Comparison of ENCODE assay signal across 15 cellular contexts in genomic region chr4:95355021-95355420, GRCh38.
DNase-seq lines count a peak whose midpoint lies in the region; TF ChIP-seq lines count a peak whose summit lies in the region.
"Had no signal": no experiment of that assay in that cellular context is flagged by ENCODE, and none has a peak within 500 bp of the region (broad histone marks: within the 10 kb centered on the region; RNA-seq: fewer than 3 reads in every experiment).

No MANE protein-coding gene starts in this region.

- no peaks in the 10 kb centered on the region for H3K27me3 ChIP-seq in breast epithelium
- no peaks in the 10 kb centered on the region for H3K27me3 ChIP-seq in SJCRH30
- H3K27me3 ChIP-seq: BLaER1 had no signal

- H3K4me1 ChIP-seq in breast epithelium (no peaks in the 10 kb centered on the region), SJCRH30 (no peaks in the 10 kb centered on the region)
- H3K4me1 ChIP-seq: BLaER1 had no signal

- DNase-seq in amniotic epithelial cell (ENCODE audit: low read depth) (peak; percentile 46), fibroblast of the aortic adventitia (ENCODE audit: low read depth) (peak; percentile 3), non-pigmented ciliary epithelial cell (ENCODE audit: low read depth) (peak; percentile 8), GM13976 (ENCODE audit: low spot score) (no peak), breast epithelium (ENCODE audit: low spot score in 2 of 2) (no peak), SJCRH30 (no peak)
- DNase-seq: Caco-2; CD4-positive, CD25-positive, alpha-beta regulatory T cell; CD8-positive, alpha-beta T cell; DMS153; DND-41; H9 had no signal

- intact Hi-C loops in breast epithelium (cut with DNase I; ENCODE audit: low total_unique reads) = no loop called here

- no peak for TF ChIP-seq POLR2A in breast epithelium (IDR thresholded peaks at IDR 0.05)

- H3K4me3 ChIP-seq in fibroblast of the aortic adventitia (ENCODE audit: low read depth, low read length) = no peak overlapping the region
- H3K4me3 ChIP-seq in breast epithelium = no peak overlapping the region
- H3K4me3 ChIP-seq in SJCRH30 = no peak overlapping the region
- H3K4me3 ChIP-seq: BLaER1, GM23338 had no signal

- H3K36me3 ChIP-seq in breast epithelium = no peaks in the 10 kb centered on the region
- H3K36me3 ChIP-seq in SJCRH30 = no peaks in the 10 kb centered on the region
- H3K36me3 ChIP-seq: BLaER1 had no signal

- in situ Hi-C loops in GM13976 (cut with MboI; ENCODE audit: low sequenced_read_pairs, unreplicated experiment) = no loop called here

- no peak for TF ChIP-seq CTCF in fibroblast of the aortic adventitia (IDR thresholded peaks at IDR 0.05; ENCODE audit: insufficient read depth, low read length)
- no peak for TF ChIP-seq CTCF in GM13976 (IDR thresholded peaks at IDR 0.05; ENCODE audit: borderline replicate concordance, control extremely low read depth, extremely low read depth, insufficient read depth, missing control alignments)
- no peak for TF ChIP-seq CTCF in breast epithelium (IDR thresholded peaks at IDR 0.05)

- H3K9me3 ChIP-seq in breast epithelium = no peaks in the 10 kb centered on the region
- H3K9me3 ChIP-seq in SJCRH30 (replicated peaks) = no peaks in the 10 kb centered on the region
- H3K9me3 ChIP-seq: BLaER1, Caco-2 had no signal

- H3K27ac ChIP-seq in breast epithelium = no peak overlapping the region
- H3K27ac ChIP-seq in SJCRH30 = no peak overlapping the region
- H3K27ac ChIP-seq: BLaER1, C4-2B had no signal

Comparison
In these comparisons a context has a peak if more than half of its experiments do, and no peak if none do; other contexts are left out.
1. DNase-seq: peak in amniotic epithelial cell (single experiment), fibroblast of the aortic adventitia (single experiment) and non-pigmented ciliary epithelial cell (single experiment); none in GM13976 (single experiment), breast epithelium (0 of 2) and SJCRH30 (0 of 2).